ENCODE assay signal across 8 cellular contexts in genomic region chr7:105387621-105388372, GRCh38. TPM values are rescaled to one million over a fixed set of nuclear protein-coding genes. Genes with fewer than 3 reads are reported as not detected.
DNase-seq lines count a peak whose midpoint lies in the region; ATAC-seq and TF ChIP-seq lines count a peak whose summit lies in the region.

No MANE protein-coding gene starts in this region.

- peak overlapping the region; percentile 79 to 95 (median 91) for H3K4me3 Mint-ChIP-seq in CD8-positive, alpha-beta memory T cell

- peaks cover 0 to 11% (median 3%) of the 10 kb centered on the region in 3 donors for H3K36me3 Mint-ChIP-seq in CD8-positive, alpha-beta memory T cell

- peak overlapping the region; percentile 38 for H3K27ac ChIP-seq in CD8-positive, alpha-beta memory T cell (ENCODE audit: low read depth, low read length)
- H3K27ac ChIP-seq in gastroesophageal sphincter (peak overlapping the region in 3 of 4 donors; percentile 83 to 90 (median 86)), neutrophil (peak overlapping the region; percentile 86), thoracic aorta (no peak overlapping the region)

- CTCF ChIA-PET in CD8-positive, alpha-beta memory T cell (lab: Charles Lee): interaction anchor here (0.8 to 3.1 kb wide), 9 partner anchors 10 to 119 kb away, joined by 3 to 9 read pairs (median 4); no protein-coding TSS in a partner anchor

- peak; percentile 30 to 69 (median 40) for DNase-seq in CD8-positive, alpha-beta memory T cell
- DNase-seq in RKO (ENCODE audit: low spot score) (peak; percentile 68), thoracic aorta (ENCODE audit: low spot score) (no peak)
- DNase-seq in activated gamma-delta T cell treated with anti-CD3 and anti-CD28 coated beads, Interleukin-2, amount 50 U/mL, for 16 hours (ENCODE audit: low read depth): peak; percentile 38

- no peaks in the 10 kb centered on the region for H3K27me3 Mint-ChIP-seq in CD8-positive, alpha-beta memory T cell

- H3K9me3 ChIP-seq in CD8-positive, alpha-beta memory T cell (ENCODE audit: low read length): no peaks in the 10 kb centered on the region
- H3K9me3 ChIP-seq in gastroesophageal sphincter (no peaks in the 10 kb centered on the region), neutrophil (no peaks in the 10 kb centered on the region), thoracic aorta (no peaks in the 10 kb centered on the region)

- no peak for TF ChIP-seq EP300 in gastroesophageal sphincter (IDR thresholded peaks at IDR 0.05)

- H3K9me3 Mint-ChIP-seq in CD8-positive, alpha-beta memory T cell: no peaks in the 10 kb centered on the region

- H3K4me3 ChIP-seq in CD8-positive, alpha-beta memory T cell (ENCODE audit: low read length): peak overlapping the region; percentile 58
- peak overlapping the region; percentile 97 to 99 for H3K4me3 ChIP-seq in gastroesophageal sphincter
- peak overlapping the region; percentile 78 to 92 for H3K4me3 ChIP-seq in neutrophil (ENCODE audit: low read depth in 1 of 2, low read length in 1 of 2)
- H3K4me3 ChIP-seq in thoracic aorta: peak overlapping the region; percentile 91

- peak in 1 of 4 experiments; percentile 40 for TF ChIP-seq CTCF in gastroesophageal sphincter (IDR thresholded peaks at IDR 0.05)
- TF ChIP-seq CTCF in neutrophil (IDR thresholded peaks at IDR 0.05): no peak
- TF ChIP-seq CTCF in thoracic aorta (IDR thresholded peaks at IDR 0.05): no peak

- H3K27ac Mint-ChIP-seq in CD8-positive, alpha-beta memory T cell: peak overlapping the region; percentile 25 to 95 (median 86)

- no peak for TF ChIP-seq POLR2A in gastroesophageal sphincter (IDR thresholded peaks at IDR 0.05)

- peaks cover 33 to 52% (median 49%) of the 10 kb centered on the region in 3 donors for H3K4me1 Mint-ChIP-seq in CD8-positive, alpha-beta memory T cell

- 0% methylated on average over 12 to 20 of the region's 75 CpGs for WGBS in gastroesophageal sphincter (ENCODE audit: low coverage in 1 of 2), 2 donors

- no peaks in the 10 kb centered on the region for H3K27me3 ChIP-seq in CD8-positive, alpha-beta memory T cell (ENCODE audit: insufficient read depth, low read length, poor library complexity, severe bottlenecking)
- H3K27me3 ChIP-seq in gastroesophageal sphincter: no peaks in the 10 kb centered on the region
- peaks cover 38% of the 10 kb centered on the region for H3K27me3 ChIP-seq in neutrophil
- no peaks in the 10 kb centered on the region for H3K27me3 ChIP-seq in thoracic aorta (replicated peaks; ENCODE audit: insufficient read depth)

- POLR2A ChIA-PET in CD8-positive, alpha-beta memory T cell (lab: Charles Lee): interaction anchor here (0.6 to 2.1 kb wide), 5 partner anchors 35 to 634 kb away, joined by 3 to 10 read pairs (median 4); no protein-coding TSS in a partner anchor

- peaks cover 14% of the 10 kb centered on the region for H3K4me1 ChIP-seq in CD8-positive, alpha-beta memory T cell (ENCODE audit: insufficient read depth, low read length)
- peaks cover 0 to 15% (median 0%) of the 10 kb centered on the region in 3 donors for H3K4me1 ChIP-seq in gastroesophageal sphincter
- H3K4me1 ChIP-seq in neutrophil (ENCODE audit: control insufficient read depth in 1 of 2, insufficient read depth in 1 of 2, low read depth in 1 of 2, low read length in 1 of 2): peaks cover 13 to 14% of the 10 kb centered on the region in 2 experiments
- H3K4me1 ChIP-seq in thoracic aorta (ENCODE audit: control insufficient read depth in 1 of 2, low read depth in 2 of 2): peaks cover 9 to 11% of the 10 kb centered on the region in 2 donors

- H3K36me3 ChIP-seq in CD8-positive, alpha-beta memory T cell (ENCODE audit: insufficient read depth, low read length): no peaks in the 10 kb centered on the region
- no peaks in the 10 kb centered on the region for H3K36me3 ChIP-seq in gastroesophageal sphincter
- peaks cover 8% of the 10 kb centered on the region for H3K36me3 ChIP-seq in neutrophil
- no peaks in the 10 kb centered on the region for H3K36me3 ChIP-seq in thoracic aorta

- ATAC-seq in GM19438 (IDR thresholded peaks at IDR 0.05; ENCODE audit: low read depth, unreplicated experiment) (peak; percentile 43), HG03558 (IDR thresholded peaks at IDR 0.05; ENCODE audit: extremely low read depth, unreplicated experiment) (peak; percentile 23), gastroesophageal sphincter (peak; percentile 58), thoracic aorta (ENCODE audit: insufficient number of reproducible peaks, low FRiP score, low read depth) (peak; percentile 24)

RNA-seq across cellular contexts. Expression of gene SRPK2, which starts 0.9 kb away (rescaled TPM):
- total RNA-seq in CD8-positive, alpha-beta memory T cell: 10 to 100 TPM; 40.8 to 41.3 TPM
- 59.5 TPM for polyA plus RNA-seq in CD8-positive, alpha-beta memory T cell
- 10 to 100 TPM; 41.7 to 47.9 (median 43.8) TPM for total RNA-seq in gastroesophageal sphincter
- total RNA-seq in thoracic aorta: 10 to 100 TPM; 26.5 to 31.1 TPM

Comparison
In these comparisons a context has a peak if more than half of its experiments do, and no peak if none do; other contexts are left out.
1. H3K27ac ChIP-seq: peak in CD8-positive, alpha-beta memory T cell (single experiment), gastroesophageal sphincter (3 of 4) and neutrophil (single experiment); none in thoracic aorta (0 of 2).
2. Peak in every context shown above with its lines, with median percentiles within 50 percentile points of each other: H3K4me3 ChIP-seq and ATAC-seq.